ENCODE assay signal across 1 cellular context in genomic region chr1:208054485-208054884, GRCh38.
TF ChIP-seq lines count a peak whose summit lies in the region.

No MANE protein-coding gene starts in this region.

TF ChIP-seq in endothelial cell of umbilical vein, 7 proteins besides CTCF, POLR2A, EP300 and RAD21:
- TF ChIP-seq MAX (IDR thresholded peaks at IDR 0.05; ENCODE audit: insufficient read depth, insufficient read length) (no peak), JUN (IDR thresholded peaks at IDR 0.05; ENCODE audit: borderline replicate concordance, insufficient read depth, insufficient read length, low read depth) (peak; percentile 2)
